ENCODE assay signal across 14 cellular contexts in the genomic region with DNA sequence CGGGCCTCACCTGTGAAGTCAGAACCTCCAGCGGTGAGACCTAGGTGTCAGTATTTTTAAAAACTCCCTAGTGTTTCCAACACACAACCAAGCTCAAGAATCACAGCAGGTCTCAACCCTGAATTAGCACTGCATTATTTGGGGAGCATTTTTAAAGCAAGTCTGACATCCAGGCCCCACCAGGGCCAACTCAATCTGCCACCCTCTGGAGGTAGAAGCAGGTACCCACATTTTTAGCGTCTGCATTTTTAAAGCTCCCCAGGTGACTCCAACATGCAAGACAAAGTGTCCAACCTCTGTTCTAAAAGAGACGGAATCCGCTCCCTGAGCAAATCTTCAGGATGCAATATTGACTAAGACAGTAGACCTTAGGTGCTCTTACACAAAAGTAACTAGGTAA.
A peak's percentile ranks its signal among the peaks of the same experiment; 100 is the strongest.
DNase-seq lines count a peak whose midpoint lies in the region; ATAC-seq and TF ChIP-seq lines count a peak whose summit lies in the region.
"Had no signal": no experiment of that assay in that cellular context is flagged by ENCODE, and none has a peak within 500 bp of the region (broad histone marks: within the 10 kb centered on the region; RNA-seq: fewer than 3 reads in every experiment).

No MANE protein-coding gene starts in this region.

- 89% methylated on average over 5 of the region's 5 CpGs for WGBS in right cardiac atrium
- WGBS in endodermal cell (ENCODE audit: insufficient coverage in 1 of 2, insufficient read length in 1 of 2), 2 experiments, result 81 to 93% methylated on average over 5 of the region's 5 CpGs
- 65 to 78% (median 72%) methylated on average over 5 of the region's 5 CpGs for WGBS in stomach, 5 donors

- H3K4me3 Mint-ChIP-seq in WTC11 (no peak overlapping the region), endodermal cell (no peak overlapping the region)

- H3K27ac ChIP-seq in left ventricle myocardium inferior (replicated peaks) (peak overlapping the region; percentile 38), right cardiac atrium (ENCODE audit: low read length) (no peak overlapping the region), endodermal cell (ENCODE audit: low read depth, low read length) (no peak overlapping the region), stomach (peak overlapping the region; percentile 34 to 67 (median 52))
- H3K27ac ChIP-seq: 22Rv1, BLaER1 had no signal

- H3K9me3 Mint-ChIP-seq in WTC11, result no peaks in the 10 kb centered on the region
- no peaks in the 10 kb centered on the region for H3K9me3 Mint-ChIP-seq in endodermal cell

- no peak for TF ChIP-seq POLR2A in stomach (IDR thresholded peaks at IDR 0.05)

- H3K27ac Mint-ChIP-seq in WTC11, result no peak overlapping the region
- H3K27ac Mint-ChIP-seq in endodermal cell, result peak overlapping the region; percentile 63

- no peak overlapping the region for H3K9ac ChIP-seq in endodermal cell (ENCODE audit: extremely low read depth, low read length, poor library complexity, severe bottlenecking)
- H3K9ac ChIP-seq: BLaER1 had no signal

- DNase-seq in left ventricle myocardium inferior (no peak), right cardiac atrium (no peak), WTC11 (ENCODE audit: low spot score) (no peak), endodermal cell (peak; percentile 53), stomach (no peak), superior temporal gyrus (ENCODE audit: extremely low spot score) (no peak)
- no peak for DNase-seq in activated CD4-positive, alpha-beta T cell treated with anti-CD3 and anti-CD28 coated beads for 48 hours
- DNase-seq in stimulated activated naive CD4-positive, alpha-beta T cell (lab: John Stamatoyannopoulos, UW), result no peak
- DNase-seq: Calu3, DMS 273 treated with DMSO at 0.1 percent for 48 hours, HCEC 1CT had no signal

- H3K27me3 ChIP-seq in left ventricle myocardium inferior (ENCODE audit: low read depth), result no peaks in the 10 kb centered on the region
- H3K27me3 ChIP-seq in right cardiac atrium (ENCODE audit: control insufficient read depth, insufficient read depth), result no peaks in the 10 kb centered on the region
- no peaks in the 10 kb centered on the region for H3K27me3 ChIP-seq in endodermal cell (ENCODE audit: control insufficient read depth, insufficient read depth, low read length, poor library complexity, severe bottlenecking)
- no peaks in the 10 kb centered on the region for H3K27me3 ChIP-seq in stomach
- H3K27me3 ChIP-seq: BLaER1 had no signal

- no peak for ATAC-seq in right cardiac atrium
- peak; percentile 32; the same call in 1 of the 2 replicates for ATAC-seq in WTC11
- ATAC-seq: HepG2 had no signal

- H3K4me3 ChIP-seq in left ventricle myocardium inferior (no peak overlapping the region), right cardiac atrium (ENCODE audit: low read length) (no peak overlapping the region), endodermal cell (ENCODE audit: low read length) (no peak overlapping the region), stomach (no peak overlapping the region)
- H3K4me3 ChIP-seq: BLaER1 had no signal

- H3K4me1 ChIP-seq in left ventricle myocardium inferior (peaks cover 37% of the 10 kb centered on the region), right cardiac atrium (ENCODE audit: control insufficient read depth, insufficient read depth, low read length) (no peaks in the 10 kb centered on the region), endodermal cell (ENCODE audit: control insufficient read depth, insufficient read depth, low read length) (peaks cover 20% of the 10 kb centered on the region), stomach (peaks cover 23 to 50% (median 29%) of the 10 kb centered on the region in 4 donors)
- H3K4me1 ChIP-seq: BLaER1 had no signal

- TF ChIP-seq CTCF in left ventricle myocardium inferior (IDR thresholded peaks at IDR 0.05; ENCODE audit: borderline replicate concordance) (no peak), WTC11 (IDR thresholded peaks at IDR 0.05) (no peak), endodermal cell (conservative IDR thresholded peaks at IDR 0.05) (peak; percentile 42), stomach (IDR thresholded peaks at IDR 0.05) (no peak)

- no peaks in the 10 kb centered on the region for H3K9me3 ChIP-seq in left ventricle myocardium inferior (replicated peaks)
- no peaks in the 10 kb centered on the region for H3K9me3 ChIP-seq in right cardiac atrium (ENCODE audit: control insufficient read depth, low read length)
- no peaks in the 10 kb centered on the region for H3K9me3 ChIP-seq in endodermal cell (ENCODE audit: control insufficient read depth, low read length)
- H3K9me3 ChIP-seq in stomach, result no peaks in the 10 kb centered on the region
- H3K9me3 ChIP-seq: BLaER1 had no signal

- H3K27me3 Mint-ChIP-seq in WTC11 (ENCODE audit: low read depth) (no peaks in the 10 kb centered on the region), endodermal cell (ENCODE audit: insufficient read depth) (no peaks in the 10 kb centered on the region)

- H3K4me1 Mint-ChIP-seq in WTC11, result peaks cover 7% of the 10 kb centered on the region
- peaks cover 41% of the 10 kb centered on the region for H3K4me1 Mint-ChIP-seq in endodermal cell

- intact Hi-C loops in left ventricle myocardium inferior (cut with micrococcal nuclease) (no loop called here), right cardiac atrium (cut with DNase I) (no loop called here), stomach (cut with DNase I; ENCODE audit: low total_unique reads) (no loop called here)

- H3K36me3 ChIP-seq in left ventricle myocardium inferior, result no peaks in the 10 kb centered on the region
- H3K36me3 ChIP-seq in endodermal cell (ENCODE audit: control insufficient read depth, insufficient read depth, low read length), result no peaks in the 10 kb centered on the region
- peaks cover 0 to 16% (median 6%) of the 10 kb centered on the region in 4 donors for H3K36me3 ChIP-seq in stomach

- TF ChIP-seq EP300 in stomach (IDR thresholded peaks at IDR 0.05), result no peak

- H3K36me3 Mint-ChIP-seq in WTC11 (no peaks in the 10 kb centered on the region), endodermal cell (ENCODE audit: low read depth) (peaks cover 3% of the 10 kb centered on the region)

- CTCF ChIA-PET in WTC11 (lab: Charles Lee), result interaction anchor here (0.9 to 3.0 kb wide), 8 partner anchors 16 to 463 kb away, joined by 3 to 16 read pairs (median 6); no protein-coding TSS in a partner anchor

- POLR2A ChIA-PET in WTC11 (lab: Charles Lee), result no interaction called here

TF ChIP-seq in WTC11, 78 proteins besides CTCF, POLR2A, EP300 and RAD21:
- TF ChIP-seq NFATC4 (CRISPR knock-in tag; IDR thresholded peaks at IDR 0.05), result no peak
- no peak for TF ChIP-seq ZNF423 (CRISPR knock-in tag; IDR thresholded peaks at IDR 0.05)
- TF ChIP-seq HMGA2 (CRISPR knock-in tag; IDR thresholded peaks at IDR 0.05), result no peak
- TF ChIP-seq PRRX2 (CRISPR knock-in tag; IDR thresholded peaks at IDR 0.05), result no peak
- TF ChIP-seq ZNF671 (CRISPR knock-in tag; IDR thresholded peaks at IDR 0.05), result no peak
- no peak for TF ChIP-seq ELF4 (CRISPR knock-in tag; IDR thresholded peaks at IDR 0.05; ENCODE audit: low read depth)
- TF ChIP-seq GRHL2 (CRISPR knock-in tag; IDR thresholded peaks at IDR 0.05; ENCODE audit: insufficient replicate concordance, severe bottlenecking), result no peak

Comparison
In these comparisons a context has a peak if more than half of its experiments do, and no peak if none do; other contexts are left out.
1. H3K27ac ChIP-seq: peak in left ventricle myocardium inferior (single experiment) and stomach (5 of 5); none in right cardiac atrium (single experiment) and endodermal cell (single experiment).